In genomic region chr7:141055146-141055545, GRCh38 we compare ENCODE assay signal across 24 cellular contexts. TPM values are rescaled to one million over a fixed set of nuclear protein-coding genes. Genes with fewer than 3 reads are reported as not detected.
DNase-seq lines count a peak whose midpoint lies in the region; ATAC-seq, FAIRE-seq and TF ChIP-seq lines count a peak whose summit lies in the region.
"Had no signal": no experiment of that assay in that cellular context is flagged by ENCODE, and none has a peak within 500 bp of the region (broad histone marks: within the 10 kb centered on the region; RNA-seq: fewer than 3 reads in every experiment).

No MANE protein-coding gene starts in this region.

- no peak overlapping the region for H3K4me2 ChIP-seq in HepG2 (ENCODE audit: low read depth, low read length)
- H3K4me2 ChIP-seq in trophoblast cell (ENCODE audit: low read length): no peak overlapping the region
- H3K4me2 ChIP-seq: A549 had no signal

- no peak overlapping the region for H2BK120ac ChIP-seq in trophoblast cell (ENCODE audit: insufficient read depth, low read length, poor library complexity)

- TF ChIP-seq EP300 in HepG2 (IDR thresholded peaks at IDR 0.05; ENCODE audit: low read depth in 2 of 2, low read length in 2 of 2) (no peak), HepG2 (CRISPR knock-in tag; IDR thresholded peaks at IDR 0.05; ENCODE audit: borderline replicate concordance) (no peak)

- H3K27ac ChIP-seq in HepG2 (ENCODE audit: extremely low read length, insufficient read depth, low read length) (no peak overlapping the region), right lobe of liver (no peak overlapping the region), trophoblast cell (ENCODE audit: low read depth, low read length) (no peak overlapping the region)
- no peak overlapping the region for H3K27ac ChIP-seq in CD4-positive, alpha-beta memory T cell (ENCODE audit: low read depth, low read length)
- H3K27ac ChIP-seq: 22Rv1, A549, C4-2B had no signal

- no peak for TF ChIP-seq RAD21 in HepG2 (CRISPR knock-in tag; IDR thresholded peaks at IDR 0.05)

- no peaks in the 10 kb centered on the region for H3K79me1 ChIP-seq in trophoblast cell (ENCODE audit: low read length)

- ATAC-seq in HepG2 (no peak), right lobe of liver (no peak)
- ATAC-seq: A549, GM12878 had no signal

- H3K27ac Mint-ChIP-seq in CD4-positive, alpha-beta memory T cell: peak overlapping the region in 6 of 7 donors; percentile 10 to 51 (median 35)
- H3K27ac Mint-ChIP-seq: B cell; CD4-positive, alpha-beta T cell had no signal

- BruUV-seq in HepG2 (replicated peaks; lab: Mats Ljungman, UMichigan): no TSS peak

- H3K9me3 ChIP-seq in HepG2 (ENCODE audit: low read length) (no peaks in the 10 kb centered on the region), right lobe of liver (no peaks in the 10 kb centered on the region), trophoblast cell (ENCODE audit: insufficient read depth, low read depth, low read length) (no peaks in the 10 kb centered on the region)
- no peaks in the 10 kb centered on the region for H3K9me3 ChIP-seq in CD4-positive, alpha-beta memory T cell (ENCODE audit: control insufficient read depth in 1 of 2, low read length in 2 of 2)
- H3K9me3 ChIP-seq: A549 had no signal

- H3K4me1 Mint-ChIP-seq in CD4-positive, alpha-beta memory T cell: peaks cover 14 to 33% (median 21%) of the 10 kb centered on the region in 4 donors
- H3K4me1 Mint-ChIP-seq: B cell had no signal

- H3K27me3 ChIP-seq in HepG2 (ENCODE audit: control insufficient read depth in 1 of 2, insufficient read depth in 2 of 2, low read length in 2 of 2) (peaks cover 0 to 12% of the 10 kb centered on the region in 2 experiments; a peak in 2 of 5 replicates), right lobe of liver (no peaks in the 10 kb centered on the region), trophoblast cell (ENCODE audit: insufficient read depth, low read length) (no peaks in the 10 kb centered on the region)
- no peaks in the 10 kb centered on the region for H3K27me3 ChIP-seq in CD4-positive, alpha-beta memory T cell (ENCODE audit: insufficient read depth, low read length)
- H3K27me3 ChIP-seq: BLaER1 treated with 17β-estradiol and CSF1 and Interleukin-3, amounts not matched to agents 10 nM and 100 nM had no signal

- TF ChIP-seq POLR2A in HepG2 (IDR thresholded peaks at IDR 0.05; ENCODE audit: insufficient read depth in 1 of 2, low read depth in 2 of 2, low read length in 2 of 2): no peak
- TF ChIP-seq POLR2A in right lobe of liver (IDR thresholded peaks at IDR 0.05): no peak

- no peak overlapping the region for H4K8ac ChIP-seq in trophoblast cell (ENCODE audit: low read depth, low read length)

- TF ChIP-seq CTCF in HepG2 (CRISPR knock-in tag; IDR thresholded peaks at IDR 0.05) (no peak), right lobe of liver (IDR thresholded peaks at IDR 0.05) (no peak)

- no peak for FAIRE-seq in HepG2 (lab: Jason Lieb, UNC)
- FAIRE-seq: A549, GM12878, GM12892, GM18507 had no signal

- H3K27me3 Mint-ChIP-seq in CD4-positive, alpha-beta memory T cell: peaks cover 3 to 4% of the 10 kb centered on the region in 2 donors

- no peaks in the 10 kb centered on the region for H4K20me1 ChIP-seq in HepG2 (ENCODE audit: insufficient read depth, low read length)
- H4K20me1 ChIP-seq: BLaER1 treated with 17β-estradiol and CSF1 and Interleukin-3, amounts not matched to agents 10 nM and 100 nM had no signal

- in situ Hi-C loops in HepG2 (cut with HindIII; ENCODE audit: extremely low pct_ligation_motif_present, low pct_unique_long_range_greater_than_20kb): loop anchor here (25.0 kb wide), 1 partner anchor 482 kb away; no protein-coding TSS in a partner anchor

- peaks cover 0 to 4% (median 0%) of the 10 kb centered on the region in 8 donors for H3K9me3 Mint-ChIP-seq in CD4-positive, alpha-beta memory T cell
- H3K9me3 Mint-ChIP-seq: CD4-positive, alpha-beta T cell had no signal

- no peak overlapping the region for H2AK5ac ChIP-seq in trophoblast cell (ENCODE audit: low read length)

- no peaks in the 10 kb centered on the region for H3K4me1 ChIP-seq in HepG2 (ENCODE audit: insufficient read depth, low read length)
- no peaks in the 10 kb centered on the region for H3K4me1 ChIP-seq in right lobe of liver
- peaks cover 22% of the 10 kb centered on the region for H3K4me1 ChIP-seq in CD4-positive, alpha-beta memory T cell (ENCODE audit: insufficient read depth, low read length)
- no peaks in the 10 kb centered on the region for H3K4me1 ChIP-seq in trophoblast cell (ENCODE audit: control insufficient read depth in 1 of 2, insufficient read depth in 2 of 2, low read length in 2 of 2)
- H3K4me1 ChIP-seq: A549 had no signal

- no peak overlapping the region for H2BK5ac ChIP-seq in trophoblast cell (ENCODE audit: low read depth, low read length, poor library complexity)

- no peak overlapping the region for H3K14ac ChIP-seq in trophoblast cell (ENCODE audit: low read length)

- no peak overlapping the region for H2AFZ ChIP-seq in HepG2 (ENCODE audit: low read length)
- no peak overlapping the region for H2AFZ ChIP-seq in trophoblast cell (ENCODE audit: insufficient read depth, low read length, poor library complexity)

- H3K36me3 ChIP-seq in HepG2 (replicated peaks in 1 of 2; ENCODE audit: control insufficient read depth in 1 of 2, insufficient read depth in 2 of 2, low read length in 2 of 2): no peaks in the 10 kb centered on the region
- no peaks in the 10 kb centered on the region for H3K36me3 ChIP-seq in right lobe of liver
- no peaks in the 10 kb centered on the region for H3K36me3 ChIP-seq in CD4-positive, alpha-beta memory T cell (ENCODE audit: insufficient read depth, low read length)
- no peaks in the 10 kb centered on the region for H3K36me3 ChIP-seq in trophoblast cell (ENCODE audit: control insufficient read depth in 1 of 2, insufficient read depth in 2 of 2, low read length in 2 of 2)
- H3K36me3 ChIP-seq: BLaER1 treated with 17β-estradiol and CSF1 and Interleukin-3, amounts not matched to agents 10 nM and 100 nM had no signal

- CTCF ChIA-PET in HepG2 (lab: Yijun Ruan, JAX; ENCODE audit: low intra/inter-chr PET ratio, low total read pairs): no interaction called here
- CTCF ChIA-PET in CD4-positive, alpha-beta memory T cell (lab: Charles Lee; ENCODE audit: partially characterized antibody): no interaction called here

- H3K4ac ChIP-seq in trophoblast cell (ENCODE audit: low read depth, low read length): no peak overlapping the region

- no peak overlapping the region for H4K12ac ChIP-seq in trophoblast cell (ENCODE audit: low read depth, low read length)

- no peaks in the 10 kb centered on the region for H3K79me2 ChIP-seq in HepG2 (ENCODE audit: insufficient read depth, low read length)
- no peaks in the 10 kb centered on the region for H3K79me2 ChIP-seq in trophoblast cell (ENCODE audit: control insufficient read depth, insufficient read depth, low read length, poor library complexity)

- intact Hi-C loops in HepG2 (cut with micrococcal nuclease; ENCODE audit: unreplicated experiment): no loop called here
- intact Hi-C loops in right lobe of liver (cut with DNase I): no loop called here
- intact Hi-C loops in CD4-positive, alpha-beta memory T cell (cut with micrococcal nuclease): no loop called here

- DNase-seq in HepG2 (ENCODE audit: low spot score) (no peak), right lobe of liver (no peak), trophoblast cell (peak; percentile 67 to 79)
- DNase-seq in CD4-positive, alpha-beta memory T cell: no peak
- DNase-seq in NK-92 treated with Interleukin-12 subunit alpha and Interleukin-12 subunit beta, amount 100 ng/mL, for 24 hours (lab: John Stamatoyannopoulos, UW): no peak
- DNase-seq: AML-193; CD4-positive, alpha-beta T cell; CD8-positive, alpha-beta memory T cell; COR-L47; DMS 273 treated with DMSO at 0.1 percent for 48 hours; DMS153; DMS53; DMS79; DND-41; EL; GDM1 had no signal

- no peak overlapping the region for H3K4me3 ChIP-seq in HepG2 (replicated peaks in 1 of 3; ENCODE audit: insufficient read depth in 1 of 3, low read depth in 2 of 3, low read length in 3 of 3)
- no peak overlapping the region for H3K4me3 ChIP-seq in right lobe of liver
- no peak overlapping the region for H3K4me3 ChIP-seq in CD4-positive, alpha-beta memory T cell (ENCODE audit: low read length in 2 of 2)
- H3K4me3 ChIP-seq in trophoblast cell (ENCODE audit: low read depth, low read length): no peak overlapping the region
- H3K4me3 ChIP-seq: A549; BLaER1 treated with 17β-estradiol and CSF1 and Interleukin-3, amounts not matched to agents 10 nM and 100 nM; GM12878 had no signal

- H3K36me3 Mint-ChIP-seq in CD4-positive, alpha-beta memory T cell: peaks cover 0 to 4% of the 10 kb centered on the region in 2 donors

- POLR2A ChIA-PET in HepG2 (lab: Yijun Ruan, JAX): no interaction called here
- POLR2A ChIA-PET in CD4-positive, alpha-beta memory T cell (lab: Charles Lee; ENCODE audit: partially characterized antibody): no interaction called here

- H3K9ac ChIP-seq in HepG2 (ENCODE audit: insufficient read depth, low read depth, low read length) (no peak overlapping the region), trophoblast cell (ENCODE audit: low read length) (no peak overlapping the region)
- H3K9ac ChIP-seq: BLaER1 treated with 17β-estradiol and CSF1 and Interleukin-3, amounts not matched to agents 10 nM and 100 nM had no signal

- 31% methylated on average over 4 of the region's 4 CpGs for WGBS in HepG2 (ENCODE audit: low lambda C conversion rate)
- 68% methylated on average over 2 of the region's 4 CpGs for WGBS in right lobe of liver (ENCODE audit: insufficient coverage, low coverage, low lambda C conversion rate, missing lambda C conversion rate)
- WGBS in trophoblast cell (ENCODE audit: extremely low coverage, insufficient coverage, insufficient read length): no CpG with 5 or more reads among the region's 4 CpGs

- no peak overlapping the region for H3K18ac ChIP-seq in trophoblast cell (ENCODE audit: low read length)

- H3K23ac ChIP-seq in trophoblast cell (ENCODE audit: low read length): no peak overlapping the region

- H2BK12ac ChIP-seq in trophoblast cell (ENCODE audit: low read length): no peak overlapping the region

- no peak overlapping the region for H3K4me3 Mint-ChIP-seq in CD4-positive, alpha-beta memory T cell
- H3K4me3 Mint-ChIP-seq: B cell; CD4-positive, alpha-beta T cell; CD8-positive, alpha-beta memory T cell had no signal

- H4K91ac ChIP-seq in trophoblast cell (ENCODE audit: low read depth, low read length): no peak overlapping the region

RNA-seq across cellular contexts. Expression of gene TMEM178B, which starts 18.7 kb away (rescaled TPM):
- total RNA-seq in HepG2 (2016; rRNA removed; fragmentation: Illumina TruSeq; extraction: Trizol): 0.02 TPM in 1 of 2 replicates, not detected in the other
- not detected in 2 replicates for total RNA-seq in HepG2 (2016; cell fraction: cytosol; rRNA removed; fragmentation: Illumina TruSeq; extraction: Trizol; ENCODE audit: low read depth)
- not detected in 2 replicates for total RNA-seq in HepG2 (2016; cell fraction: insoluble cytoplasmic fraction; rRNA removed; fragmentation: Illumina TruSeq; extraction: Trizol)
- not detected in 2 replicates for total RNA-seq in HepG2 (2016; cell fraction: membrane; rRNA removed; fragmentation: Illumina TruSeq; extraction: Trizol)
- total RNA-seq in HepG2 (2016; cell fraction: nucleus; rRNA removed; fragmentation: Illumina TruSeq; extraction: Trizol): not detected in 2 replicates
- 0.01 TPM in 2 replicates for polyA plus RNA-seq in HepG2 (2011; rRNA removed)
- polyA plus RNA-seq in HepG2 (2011; cell fraction: cytosol; rRNA removed): 0.01 TPM in 1 of 2 replicates, not detected in the other
- 0.02 and 0.03 TPM in 2 replicates for polyA plus RNA-seq in HepG2 (2011; cell fraction: nucleus; rRNA removed)
- 0.01 TPM in 1 of 2 replicates, not detected in the other for polyA plus RNA-seq in HepG2 (2012)
- polyA plus RNA-seq in HepG2 (2016; cell fraction: cytosol; fragmentation: Illumina TruSeq; extraction: Trizol; ENCODE audit: low read depth): not detected in 2 replicates
- polyA plus RNA-seq in HepG2 (2016; cell fraction: insoluble cytoplasmic fraction; fragmentation: Illumina TruSeq; extraction: Trizol; ENCODE audit: low read depth): not detected in 2 replicates
- polyA plus RNA-seq in HepG2 (2016; cell fraction: membrane; fragmentation: Illumina TruSeq; extraction: Trizol; ENCODE audit: low read depth): not detected in 2 replicates
- polyA plus RNA-seq in HepG2 (2016; cell fraction: nucleus; fragmentation: Illumina TruSeq; extraction: Trizol; ENCODE audit: insufficient read depth, low read depth): not detected in 2 replicates
- polyA minus RNA-seq in HepG2 (2011; rRNA and poly(A)+ RNA removed; ENCODE audit: low replicate concordance): 0.02 and 0.06 TPM in 2 replicates
- not detected in 2 replicates for polyA minus RNA-seq in HepG2 (2011; cell fraction: cytosol; rRNA and poly(A)+ RNA removed)
- polyA minus RNA-seq in HepG2 (2011; cell fraction: nucleus; rRNA and poly(A)+ RNA removed): under 0.01 and 0.12 TPM in 2 replicates
- under 1 TPM in 4 of 6 experiments, not detected in 2; under 0.01 to 0.53 (median 0.13) TPM for total RNA-seq in right lobe of liver
- under 1 TPM; 0.76 to 0.89 TPM for total RNA-seq in CD4-positive, alpha-beta memory T cell
- polyA plus RNA-seq in CD4-positive, alpha-beta memory T cell: under 1 TPM; 0.20 to 0.23 TPM
- polyA plus RNA-seq in trophoblast cell (2013): 1.5 and 1.6 TPM in 2 replicates
- total RNA-seq: CD4-positive, alpha-beta T cell had no signal

RNA-seq across cellular contexts. Expression of gene MRPS33, which starts 40.4 kb away (rescaled TPM):
- 91.0 and 120 TPM in 2 replicates for total RNA-seq in HepG2 (2016; rRNA removed; fragmentation: Illumina TruSeq; extraction: Trizol)
- 60.7 and 64.6 TPM in 2 replicates for total RNA-seq in HepG2 (2016; cell fraction: cytosol; rRNA removed; fragmentation: Illumina TruSeq; extraction: Trizol; ENCODE audit: low read depth)
- 100 and 135 TPM in 2 replicates for total RNA-seq in HepG2 (2016; cell fraction: insoluble cytoplasmic fraction; rRNA removed; fragmentation: Illumina TruSeq; extraction: Trizol)
- total RNA-seq in HepG2 (2016; cell fraction: membrane; rRNA removed; fragmentation: Illumina TruSeq; extraction: Trizol): 79.6 and 82.5 TPM in 2 replicates
- total RNA-seq in HepG2 (2016; cell fraction: nucleus; rRNA removed; fragmentation: Illumina TruSeq; extraction: Trizol): 33.2 and 36.3 TPM in 2 replicates
- 38.3 and 50.9 TPM in 2 replicates for polyA plus RNA-seq in HepG2 (2011; rRNA removed)
- 17.9 and 20.1 TPM in 2 replicates for polyA plus RNA-seq in HepG2 (2011; cell fraction: cytosol; rRNA removed)
- 5.7 and 6.9 TPM in 2 replicates for polyA plus RNA-seq in HepG2 (2011; cell fraction: nucleus; rRNA removed)
- 78.8 and 104 TPM in 2 replicates for polyA plus RNA-seq in HepG2 (2012)
- 77.6 and 83.1 TPM in 2 replicates for polyA plus RNA-seq in HepG2 (2016; cell fraction: cytosol; fragmentation: Illumina TruSeq; extraction: Trizol; ENCODE audit: low read depth)
- 127 and 141 TPM in 2 replicates for polyA plus RNA-seq in HepG2 (2016; cell fraction: insoluble cytoplasmic fraction; fragmentation: Illumina TruSeq; extraction: Trizol; ENCODE audit: low read depth)
- 82.8 and 92.8 TPM in 2 replicates for polyA plus RNA-seq in HepG2 (2016; cell fraction: membrane; fragmentation: Illumina TruSeq; extraction: Trizol; ENCODE audit: low read depth)
- polyA plus RNA-seq in HepG2 (2016; cell fraction: nucleus; fragmentation: Illumina TruSeq; extraction: Trizol; ENCODE audit: insufficient read depth, low read depth): 56.1 and 57.3 TPM in 2 replicates
- 10.4 and 14.1 TPM in 2 replicates for polyA minus RNA-seq in HepG2 (2011; rRNA and poly(A)+ RNA removed; ENCODE audit: low replicate concordance)
- 12.2 and 13.7 TPM in 2 replicates for polyA minus RNA-seq in HepG2 (2011; cell fraction: cytosol; rRNA and poly(A)+ RNA removed)
- polyA minus RNA-seq in HepG2 (2011; cell fraction: nucleus; rRNA and poly(A)+ RNA removed): 4.6 and 13.4 TPM in 2 replicates
- 10 to 100 TPM; 26.0 to 44.4 (median 31.1) TPM for total RNA-seq in right lobe of liver
- 10 to 100 TPM; 46.7 to 48.0 TPM for total RNA-seq in CD4-positive, alpha-beta memory T cell
- 10 to 100 TPM; 80.0 to 88.0 TPM for polyA plus RNA-seq in CD4-positive, alpha-beta memory T cell
- 65.8 and 66.5 TPM in 2 replicates for polyA plus RNA-seq in trophoblast cell (2013)

Comparison
In these comparisons a context has a peak if more than half of its experiments do, and no peak if none do; other contexts are left out.
1. DNase-seq: peak in trophoblast cell (2 of 2); none in HepG2 (single experiment), right lobe of liver (0 of 3), CD4-positive, alpha-beta memory T cell (0 of 5) and NK-92 treated with Interleukin-12 subunit alpha and Interleukin-12 subunit beta, amount 100 ng/mL, for 24 hours (single experiment).